ENCODE assay signal across 1 cellular context in the genomic region with DNA sequence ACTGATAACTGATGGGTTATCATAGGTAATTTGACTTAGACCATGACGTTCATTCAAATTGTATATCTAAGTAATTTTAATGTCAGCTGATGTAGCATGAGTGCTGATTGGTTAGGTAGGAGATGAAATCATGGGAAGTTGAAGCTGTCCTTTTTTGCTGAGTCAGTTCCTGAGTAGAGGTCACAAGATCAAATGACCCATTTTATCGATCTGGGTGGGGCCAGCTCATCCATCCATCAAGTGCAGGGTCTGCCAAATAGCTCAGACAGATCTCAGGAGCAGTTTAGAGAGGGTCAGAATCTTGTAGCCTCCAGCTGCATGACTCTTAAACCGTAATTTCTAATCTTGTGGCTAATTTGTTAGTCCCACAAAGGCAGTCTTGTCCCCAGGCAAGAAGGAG.
TF ChIP-seq lines count a peak whose summit lies in the region.

No MANE protein-coding gene starts in this region.

TF ChIP-seq in IMR-90, 13 proteins besides CTCF, POLR2A, EP300 and RAD21:
- peak; percentile 87 for TF ChIP-seq MAFK (IDR thresholded peaks at IDR 0.05; ENCODE audit: low read depth, low read length)
- no peak for TF ChIP-seq BHLHE40 (IDR thresholded peaks at IDR 0.05; ENCODE audit: low read depth, low read length)
